16 cellular contexts compared by ENCODE assay signal in genomic region chr10:95326396-95326795, GRCh38.
"Had no signal": no experiment of that assay in that cellular context is flagged by ENCODE, and none has a peak within 500 bp of the region (broad histone marks: within the 10 kb centered on the region; RNA-seq: fewer than 3 reads in every experiment).

No MANE protein-coding gene starts in this region.

- DNase-seq: caudate nucleus; colonic mucosa; dermis blood vessel endothelial cell; left colon; naive thymus-derived CD4-positive, alpha-beta T cell; nephron progenitor cell; stimulated activated CD4-positive, alpha-beta T cell treated with anti-CD3 and anti-CD28 coated beads, Interleukin-4, amount 100 ng/mL, for 1 hour; stimulated activated CD8-positive, alpha-beta memory T cell treated with anti-CD3 and anti-CD28 coated beads, Interleukin-4, amount 100 ng/mL, for 48 hours; stimulated activated naive CD8-positive, alpha-beta T cell treated with anti-CD3 and anti-CD28 coated beads, Interleukin-15, Interleukin-2, amounts not matched to agents 100 U/mL and 50 U/mL, for 24 hours; substantia nigra; transverse colon had no signal

- H2AFZ ChIP-seq: parathyroid adenoma had no signal

- ATAC-seq: naive thymus-derived CD4-positive, alpha-beta T cell; stimulated activated effector memory CD8-positive, alpha-beta T cell treated with anti-CD3 and anti-CD28 coated beads, Interleukin-12 subunit alpha, Interleukin-12 subunit beta, amount 100 ng/mL, for 72 hours; stimulated activated naive CD8-positive, alpha-beta T cell treated with anti-CD3 and anti-CD28 coated beads, Interleukin-15, Interleukin-2, amounts not matched to agents 100 U/mL and 50 U/mL, for 24 hours had no signal

- H3K27me3 ChIP-seq: colonic mucosa, transverse colon had no signal

- H3K4me3 ChIP-seq: colonic mucosa, prostate gland, smooth muscle cell, thoracic aorta, transverse colon had no signal

- H3K4me1 ChIP-seq: colonic mucosa, parathyroid adenoma, prostate gland had no signal

- H3K79me2 ChIP-seq: parathyroid adenoma had no signal

- H3K36me3 ChIP-seq: colonic mucosa, prostate gland had no signal

- H3K4me2 ChIP-seq: smooth muscle cell had no signal

- H3K9me3 ChIP-seq: colonic mucosa, prostate gland, thoracic aorta, transverse colon had no signal

- H3K27ac ChIP-seq: parathyroid adenoma, prostate gland had no signal
